ENCODE assay signal across 27 cellular contexts in genomic region chr17:17341452-17341851, GRCh38.
"Had no signal": no experiment of that assay in that cellular context is flagged by ENCODE, and none has a peak within 500 bp of the region (broad histone marks: within the 10 kb centered on the region; RNA-seq: fewer than 3 reads in every experiment).

No MANE protein-coding gene starts in this region.

- H3K36me3 Mint-ChIP-seq: memory B cell; natural killer cell; stimulated activated memory B cell treated with anti-CD40 and anti-IgM and Interleukin-4, amounts not matched to agents 10 μg/mL and 1 μg/mL and 100 μg/mL, for 72 hours had no signal

- ATAC-seq: foreskin keratinocyte; gastroesophageal sphincter; left colon; natural killer cell; stimulated activated memory B cell treated with anti-CD40 and anti-IgM and Interleukin-4, amounts not matched to agents 10 μg/mL and 1 μg/mL and 100 μg/mL, for 72 hours; stimulated activated naive CD8-positive, alpha-beta T cell treated with anti-CD3 and anti-CD28 coated beads, Interleukin-15, Interleukin-2, amounts not matched to agents 100 U/mL and 50 U/mL, for 24 hours; upper lobe of right lung had no signal

- H3K27me3 ChIP-seq: colonic mucosa, esophagus muscularis mucosa, gastroesophageal sphincter, ovary, sigmoid colon, tibial nerve, upper lobe of right lung, uterus had no signal

- H3K27ac Mint-ChIP-seq: immature natural killer cell; memory B cell; natural killer cell; stimulated activated memory B cell treated with anti-CD40 and anti-IgM and Interleukin-4, amounts not matched to agents 10 μg/mL and 1 μg/mL and 100 μg/mL, for 72 hours had no signal

- H3K4me3 ChIP-seq: colonic mucosa, esophagus muscularis mucosa, gastroesophageal sphincter, lung, ovary, sigmoid colon, thoracic aorta, tibial nerve, upper lobe of right lung, uterus had no signal

- H3K9me3 ChIP-seq: colonic mucosa, esophagus muscularis mucosa, gastroesophageal sphincter, ovary, sigmoid colon, thoracic aorta, tibial nerve, upper lobe of right lung, uterus had no signal

- H3K9me3 Mint-ChIP-seq: immature natural killer cell; memory B cell; natural killer cell; stimulated activated memory B cell treated with anti-CD40 and anti-IgM and Interleukin-4, amounts not matched to agents 10 μg/mL and 1 μg/mL and 100 μg/mL, for 72 hours had no signal

- H3K4me1 ChIP-seq: colonic mucosa, esophagus muscularis mucosa, foreskin keratinocyte, gastroesophageal sphincter, sigmoid colon, tibial nerve, upper lobe of right lung, uterus had no signal

- DNase-seq: colonic mucosa; dermis blood vessel endothelial cell; effector memory CD4-positive, alpha-beta T cell; foreskin keratinocyte; hypothalamus; immature natural killer cell; islet precursor cell; kidney glomerular epithelial cell; left colon; natural killer cell; occipital lobe; retina; sigmoid colon; stimulated activated CD4-positive, alpha-beta T cell treated with anti-CD3 and anti-CD28 coated beads, Interleukin-2, amount 100 ng/mL, for 24 hours; stimulated activated CD4-positive, alpha-beta T cell treated with anti-CD3 and anti-CD28 coated beads, Interleukin-4, amount 100 ng/mL, for 24 hours; stimulated activated naive CD8-positive, alpha-beta T cell treated with anti-CD3 and anti-CD28 coated beads, Interleukin-15, Interleukin-2, amounts not matched to agents 100 U/mL and 50 U/mL, for 24 hours; substantia nigra; uterus had no signal

- H3K27ac ChIP-seq: colonic mucosa, esophagus muscularis mucosa, foreskin keratinocyte, gastroesophageal sphincter, ovary, sigmoid colon, thoracic aorta, tibial nerve, upper lobe of right lung, uterus had no signal

- H3K27me3 Mint-ChIP-seq: stimulated activated memory B cell treated with anti-CD40 and anti-IgM and Interleukin-4, amounts not matched to agents 10 μg/mL and 1 μg/mL and 100 μg/mL, for 72 hours had no signal

- H3K36me3 ChIP-seq: colonic mucosa, ovary, thoracic aorta, upper lobe of right lung, uterus had no signal

- H3K4me1 Mint-ChIP-seq: immature natural killer cell; memory B cell; natural killer cell; stimulated activated memory B cell treated with anti-CD40 and anti-IgM and Interleukin-4, amounts not matched to agents 10 μg/mL and 1 μg/mL and 100 μg/mL, for 72 hours had no signal

- H3K4me3 Mint-ChIP-seq: immature natural killer cell; memory B cell; natural killer cell; stimulated activated memory B cell treated with anti-CD40 and anti-IgM and Interleukin-4, amounts not matched to agents 10 μg/mL and 1 μg/mL and 100 μg/mL, for 72 hours had no signal
